ENCODE assay signal across 23 cellular contexts in the genomic region with DNA sequence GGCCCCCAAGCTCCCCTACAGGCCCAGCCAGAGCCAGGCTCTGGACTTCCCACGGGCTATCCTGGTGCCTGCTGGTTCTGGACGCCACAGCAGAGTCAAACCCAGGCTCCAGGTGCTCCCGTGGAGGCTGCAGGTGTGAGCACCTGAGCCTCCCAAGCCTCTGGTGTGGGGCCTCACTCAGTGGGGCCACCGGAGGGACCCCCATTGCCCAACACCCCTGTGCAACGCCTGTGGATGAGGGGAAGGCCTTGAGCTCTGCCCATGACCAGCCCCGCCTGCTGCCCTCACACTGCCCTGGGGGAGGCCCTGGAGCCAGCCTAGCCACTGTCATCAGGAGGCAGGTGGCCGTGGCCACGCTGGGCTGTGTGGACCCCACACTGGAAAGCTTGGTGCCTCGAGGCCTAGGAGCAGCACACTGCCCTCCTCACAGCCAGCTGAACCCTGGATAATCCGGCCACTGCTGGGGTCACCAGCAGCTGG.
DNase-seq lines count a peak whose midpoint lies in the region; ATAC-seq, FAIRE-seq and TF ChIP-seq lines count a peak whose summit lies in the region.
"Had no signal": no experiment of that assay in that cellular context is flagged by ENCODE, and none has a peak within 500 bp of the region (broad histone marks: within the 10 kb centered on the region; RNA-seq: fewer than 3 reads in every experiment).

No MANE protein-coding gene starts in this region.

- H3K27me3 ChIP-seq in BLaER1 treated with 17β-estradiol and CSF1 and Interleukin-3, amounts not matched to agents 10 nM and 100 nM = peaks cover 0 to 74% (median 0%) of the 10 kb centered on the region in 11 experiments; a peak in 9 of 22 replicates
- H3K27me3 ChIP-seq in RWPE2 (ENCODE audit: insufficient read depth, poor library complexity, severe bottlenecking) (no peaks in the 10 kb centered on the region), psoas muscle (ENCODE audit: insufficient read depth in 3 of 3, low read length in 2 of 3) (no peaks in the 10 kb centered on the region)
- H3K27me3 ChIP-seq: foreskin keratinocyte, hepatocyte had no signal

- H3K9me3 ChIP-seq in BLaER1 treated with 17β-estradiol and CSF1 and Interleukin-3, amounts not matched to agents 10 nM and 100 nM (replicated peaks in 1 of 11) = no peaks in the 10 kb centered on the region
- no peaks in the 10 kb centered on the region for H3K9me3 ChIP-seq in RWPE2 (ENCODE audit: severe bottlenecking)
- no peaks in the 10 kb centered on the region for H3K9me3 ChIP-seq in kidney (ENCODE audit: control insufficient read depth in 1 of 2, low read length in 2 of 2)
- H3K9me3 ChIP-seq in psoas muscle = no peaks in the 10 kb centered on the region
- H3K9me3 ChIP-seq: HAP-1 had no signal

- TF ChIP-seq CTCF in RWPE2 (IDR thresholded peaks at IDR 0.05; ENCODE audit: poor library complexity, severe bottlenecking) = no peak
- TF ChIP-seq CTCF in kidney (IDR thresholded peaks at IDR 0.05; ENCODE audit: borderline replicate concordance, extremely low read depth, insufficient read depth) = no peak
- no peak for TF ChIP-seq CTCF in psoas muscle (IDR thresholded peaks at IDR 0.05)
- TF ChIP-seq CTCF in activated CD8-positive, alpha-beta T cell treated with anti-CD3 and anti-CD28 coated beads for 36 hours (IDR thresholded peaks at IDR 0.05) = no peak

- peak overlapping the region in 9 of 11 experiments; percentile 26 to 93 (median 88); a peak in 16 of 22 replicates for H3K4me2 ChIP-seq in BLaER1 treated with 17β-estradiol and CSF1 and Interleukin-3, amounts not matched to agents 10 nM and 100 nM
- H3K4me2 ChIP-seq: hepatocyte had no signal

- no peaks in the 10 kb centered on the region for H3K4me1 Mint-ChIP-seq in activated CD8-positive, alpha-beta T cell treated with anti-CD3 and anti-CD28 coated beads for 36 hours (ENCODE audit: low read depth)
- H3K4me1 Mint-ChIP-seq: activated naive CD8-positive, alpha-beta T cell treated with anti-CD3 and anti-CD28 coated beads for 36 hours had no signal

- CTCF ChIA-PET in activated CD8-positive, alpha-beta T cell treated with anti-CD3 and anti-CD28 coated beads for 36 hours (lab: Charles Lee) = no interaction called here

- DNase-seq in RWPE2 (ENCODE audit: low spot score) (peak; percentile 49), kidney (peak; percentile 65), psoas muscle (peak; percentile 5 to 43), HUDEP-2 (lab: John Stamatoyannopoulos, UW; ENCODE audit: unreplicated experiment in 76 of 76) (no peak)
- DNase-seq in activated CD8-positive, alpha-beta T cell treated with anti-CD3 and anti-CD28 coated beads for 36 hours = no peak
- DNase-seq: activated CD4-positive, alpha-beta T cell treated with anti-CD3 and anti-CD28 coated beads for 4 hours; activated naive CD8-positive, alpha-beta T cell treated with anti-CD3 and anti-CD28 coated beads for 36 hours; DMS 273 treated with DMSO at 0.1 percent for 48 hours; effector CD4-positive, alpha-beta T cell; foreskin keratinocyte; NCI-H187 treated with DMSO at 0.1 percent for 48 hours; retina; SHP77 treated with DMSO at 0.1 percent for 48 hours had no signal

- H3K4me3 ChIP-seq in BLaER1 treated with 17β-estradiol and CSF1 and Interleukin-3, amounts not matched to agents 10 nM and 100 nM = no peak overlapping the region; a peak in 1 of 20 replicates
- H3K4me3 ChIP-seq in RWPE2 (ENCODE audit: severe bottlenecking) (no peak overlapping the region), kidney (ENCODE audit: low read length in 2 of 2) (no peak overlapping the region), psoas muscle (no peak overlapping the region)
- H3K4me3 ChIP-seq: HAP-1, hepatocyte, K562 had no signal

- H3K27me3 Mint-ChIP-seq in activated CD8-positive, alpha-beta T cell treated with anti-CD3 and anti-CD28 coated beads for 36 hours = no peaks in the 10 kb centered on the region
- H3K27me3 Mint-ChIP-seq: activated naive CD8-positive, alpha-beta T cell treated with anti-CD3 and anti-CD28 coated beads for 36 hours; CD4-positive, alpha-beta T cell; T-cell had no signal

- no peak overlapping the region for H3K4me3 Mint-ChIP-seq in activated CD8-positive, alpha-beta T cell treated with anti-CD3 and anti-CD28 coated beads for 36 hours
- H3K4me3 Mint-ChIP-seq: activated naive CD8-positive, alpha-beta T cell treated with anti-CD3 and anti-CD28 coated beads for 36 hours; activated T-helper 1 cell treated with anti-CD3 and anti-CD28 coated beads, Interleukin-12 subunit alpha, Interleukin-12 subunit beta, Interleukin-2, Interleukin-4 antibody, amounts not matched to agents 30 ng/mL and 10 ng/mL and 1 ng/mL, durations not matched to agents 14 hours and 24 hours and 36 hours; CD4-positive, alpha-beta T cell; T-cell had no signal

- intact Hi-C loops in kidney (cut with DNase I) = no loop called here
- intact Hi-C loops in psoas muscle (cut with DNase I) = no loop called here
- intact Hi-C loops in activated CD8-positive, alpha-beta T cell treated with anti-CD3 and anti-CD28 coated beads for 36 hours (cut with micrococcal nuclease) = no loop called here

- peak overlapping the region in 4 of 11 experiments; percentile 6 to 52 (median 27); a peak in 5 of 22 replicates for H3K9ac ChIP-seq in BLaER1 treated with 17β-estradiol and CSF1 and Interleukin-3, amounts not matched to agents 10 nM and 100 nM
- no peak overlapping the region for H3K9ac ChIP-seq in kidney (ENCODE audit: low read length in 2 of 2)

- POLR2A ChIA-PET in activated CD8-positive, alpha-beta T cell treated with anti-CD3 and anti-CD28 coated beads for 36 hours (lab: Charles Lee) = no interaction called here

- peaks cover 0 to 34% (median 15%) of the 10 kb centered on the region in 11 experiments; a peak in 12 of 22 replicates for H3K36me3 ChIP-seq in BLaER1 treated with 17β-estradiol and CSF1 and Interleukin-3, amounts not matched to agents 10 nM and 100 nM
- H3K36me3 ChIP-seq in RWPE2 (ENCODE audit: low read depth) = no peaks in the 10 kb centered on the region
- H3K36me3 ChIP-seq in kidney (ENCODE audit: control insufficient read depth in 1 of 2, insufficient read depth in 2 of 2, low read length in 2 of 2) = no peaks in the 10 kb centered on the region
- H3K36me3 ChIP-seq in psoas muscle (ENCODE audit: insufficient read depth in 1 of 2, low read depth in 1 of 2) = no peaks in the 10 kb centered on the region
- H3K36me3 ChIP-seq: HAP-1 had no signal

- WGBS in psoas muscle, 3 donors = 95 to 99% (median 98%) methylated on average over 9 to 10 of the region's 10 CpGs

- H3K27ac ChIP-seq in BLaER1 treated with 17β-estradiol and CSF1 and Interleukin-3, amounts not matched to agents 10 nM and 100 nM = no peak overlapping the region
- H3K27ac ChIP-seq in RWPE2 (ENCODE audit: poor library complexity, severe bottlenecking) (no peak overlapping the region), kidney (ENCODE audit: low read depth in 2 of 2, low read length in 2 of 2) (no peak overlapping the region), psoas muscle (no peak overlapping the region)
- H3K27ac ChIP-seq: foreskin keratinocyte, hepatocyte had no signal

- peaks cover 47 to 100% (median 99%) of the 10 kb centered on the region in 10 experiments for H3K4me1 ChIP-seq in BLaER1 treated with 17β-estradiol and CSF1 and Interleukin-3, amounts not matched to agents 10 nM and 100 nM
- H3K4me1 ChIP-seq in RWPE2 (ENCODE audit: insufficient read depth, poor library complexity, severe bottlenecking) (no peaks in the 10 kb centered on the region), kidney (ENCODE audit: control insufficient read depth in 1 of 2, insufficient read depth in 1 of 2, low read depth in 1 of 2, low read length in 2 of 2) (no peaks in the 10 kb centered on the region), psoas muscle (peaks cover 5% of the 10 kb centered on the region)
- H3K4me1 ChIP-seq: HAP-1 had no signal

- peaks cover 97 to 100% (median 99%) of the 10 kb centered on the region in 11 experiments for H4K20me1 ChIP-seq in BLaER1 treated with 17β-estradiol and CSF1 and Interleukin-3, amounts not matched to agents 10 nM and 100 nM

- no peak for FAIRE-seq in kidney (lab: Jason Lieb, UNC)
- FAIRE-seq: K562, TTC549 had no signal

- H3K27ac Mint-ChIP-seq in activated CD8-positive, alpha-beta T cell treated with anti-CD3 and anti-CD28 coated beads for 36 hours = no peak overlapping the region
- H3K27ac Mint-ChIP-seq: activated naive CD8-positive, alpha-beta T cell treated with anti-CD3 and anti-CD28 coated beads for 36 hours; activated T-helper 1 cell treated with anti-CD3 and anti-CD28 coated beads, Interleukin-12 subunit alpha, Interleukin-12 subunit beta, Interleukin-2, Interleukin-4 antibody, amounts not matched to agents 30 ng/mL and 10 ng/mL and 1 ng/mL, durations not matched to agents 14 hours and 24 hours and 36 hours; CD4-positive, alpha-beta T cell; T-cell had no signal

- no peaks in the 10 kb centered on the region for H3K36me3 Mint-ChIP-seq in activated CD8-positive, alpha-beta T cell treated with anti-CD3 and anti-CD28 coated beads for 36 hours (ENCODE audit: low read depth)
- H3K36me3 Mint-ChIP-seq: activated naive CD8-positive, alpha-beta T cell treated with anti-CD3 and anti-CD28 coated beads for 36 hours had no signal

- no peaks in the 10 kb centered on the region for H3K9me3 Mint-ChIP-seq in activated CD8-positive, alpha-beta T cell treated with anti-CD3 and anti-CD28 coated beads for 36 hours
- H3K9me3 Mint-ChIP-seq: activated naive CD8-positive, alpha-beta T cell treated with anti-CD3 and anti-CD28 coated beads for 36 hours; activated T-helper 1 cell treated with anti-CD3 and anti-CD28 coated beads, Interleukin-12 subunit alpha, Interleukin-12 subunit beta, Interleukin-2, Interleukin-4 antibody, amounts not matched to agents 30 ng/mL and 10 ng/mL and 1 ng/mL, durations not matched to agents 14 hours and 24 hours and 36 hours; CD4-positive, alpha-beta T cell; T-cell had no signal

- ATAC-seq in RWPE2 (ENCODE audit: low read depth) (no peak), psoas muscle (no peak), GM18519 (IDR thresholded peaks at IDR 0.05; ENCODE audit: low FRiP score, unreplicated experiment) (no peak), GM21528 (IDR thresholded peaks at IDR 0.05; ENCODE audit: low FRiP score, unreplicated experiment) (no peak)
- no peak for ATAC-seq in activated CD8-positive, alpha-beta T cell treated with anti-CD3 and anti-CD28 coated beads for 36 hours
- ATAC-seq: foreskin keratinocyte, K562, T-cell had no signal

Comparison
In these comparisons a context has a peak if more than half of its experiments do, and no peak if none do; other contexts are left out.
1. DNase-seq: peak in RWPE2 (single experiment), kidney (single experiment) and psoas muscle (2 of 2); none in HUDEP-2 (0 of 76) and activated CD8-positive, alpha-beta T cell treated with anti-CD3 and anti-CD28 coated beads for 36 hours (single experiment).